18 cellular contexts compared by ENCODE assay signal in the genomic region with DNA sequence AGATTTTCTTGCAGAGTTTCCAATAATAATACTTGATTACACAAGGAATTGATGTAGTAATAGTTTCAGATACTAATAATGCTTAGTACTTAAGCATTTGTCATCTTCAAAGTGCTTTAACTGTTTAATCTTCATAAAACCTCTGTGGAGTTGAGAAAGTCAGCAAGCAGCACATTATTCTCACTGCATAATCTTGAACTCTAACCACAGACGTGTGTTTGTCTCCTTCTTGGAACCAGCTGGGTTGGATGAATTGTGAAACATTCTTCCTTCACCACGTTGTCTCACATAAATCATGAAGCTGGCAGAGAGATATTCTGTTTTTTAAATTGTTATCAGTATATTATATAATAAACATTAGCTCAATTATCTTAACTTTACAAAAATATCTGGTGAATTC.
"Had no signal": no experiment of that assay in that cellular context is flagged by ENCODE, and none has a peak within 500 bp of the region (broad histone marks: within the 10 kb centered on the region; RNA-seq: fewer than 3 reads in every experiment).

No MANE protein-coding gene starts in this region.

- DNase-seq: activated CD4-positive, alpha-beta T cell treated with anti-CD3 and anti-CD28 coated beads for 4 hours; activated CD8-positive, alpha-beta memory T cell treated with anti-CD3 and anti-CD28 coated beads for 24 hours; activated gamma-delta T cell treated with Interleukin-2 at 50 U/mL for 16 hours; activated naive CD8-positive, alpha-beta T cell treated with anti-CD3 and anti-CD28 coated beads, Interleukin-2, amount 10 ng/mL, durations not matched to agents 7 days and 5 days; central memory CD4-positive, alpha-beta T cell; foreskin melanocyte; left cardiac atrium; naive B cell; pancreas; stimulated activated CD4-positive, alpha-beta T cell treated with anti-CD3 and anti-CD28 coated beads, Interleukin-12 subunit alpha, Interleukin-12 subunit beta, amount 100 ng/mL, for 4 hours; T-helper 2 cell; thyroid gland; uterus had no signal

- H3K4me3 ChIP-seq: coronary artery, esophagus muscularis mucosa, neural progenitor cell, pancreas, thyroid gland, uterus had no signal

- ATAC-seq: pancreas; stimulated activated memory B cell treated with anti-CD40 and anti-IgM and Interleukin-4, amounts not matched to agents 10 μg/mL and 1 μg/mL and 100 μg/mL, for 72 hours; WTC11 had no signal

- H3K9me3 ChIP-seq: esophagus muscularis mucosa, pancreas, thyroid gland, uterus had no signal

- H3K4me1 ChIP-seq: neural progenitor cell, pancreas, thyroid gland, uterus had no signal

- H3K27me3 ChIP-seq: esophagus muscularis mucosa, neural progenitor cell, pancreas, thyroid gland, uterus had no signal

- H3K36me3 ChIP-seq: esophagus muscularis mucosa, neural progenitor cell, pancreas, thyroid gland, uterus had no signal

- H3K27ac ChIP-seq: neural progenitor cell, pancreas, thyroid gland had no signal
